ENCODE assay signal across 22 cellular contexts in the genomic region with DNA sequence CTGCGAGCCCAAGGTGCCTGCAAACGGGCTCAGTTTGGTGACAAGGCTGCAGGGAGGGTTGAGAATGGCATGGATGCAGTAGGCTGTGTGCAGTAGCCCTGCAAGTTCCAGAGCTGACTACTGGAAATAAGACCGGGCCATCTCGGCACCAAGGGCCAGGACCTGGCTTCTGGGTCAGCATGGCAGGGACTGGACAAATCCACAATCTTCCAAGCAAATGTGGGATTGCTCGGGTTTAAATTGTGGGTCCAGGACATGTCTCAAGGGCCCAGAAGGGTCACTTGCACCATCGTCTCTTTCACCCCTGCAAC.
"Had no signal": no experiment of that assay in that cellular context is flagged by ENCODE, and none has a peak within 500 bp of the region (broad histone marks: within the 10 kb centered on the region; RNA-seq: fewer than 3 reads in every experiment).

No MANE protein-coding gene starts in this region.

- H3K27me3 ChIP-seq: esophagus muscularis mucosa, foreskin keratinocyte, gastroesophageal sphincter, heart left ventricle, hepatocyte, right atrium auricular region, thyroid gland had no signal

- H3K4me3 ChIP-seq: dorsolateral prefrontal cortex, esophagus muscularis mucosa, gastroesophageal sphincter, heart left ventricle, hepatocyte, right atrium auricular region, spleen, thyroid gland had no signal

- H3K4me2 ChIP-seq: hepatocyte had no signal

- H2AFZ ChIP-seq: hepatocyte, parathyroid adenoma had no signal

- H3K9ac ChIP-seq: parathyroid adenoma had no signal

- DNase-seq: central memory CD4-positive, alpha-beta T cell; dorsolateral prefrontal cortex; effector CD8-positive, alpha-beta T cell; endodermal cell; foreskin keratinocyte; kidney; mesenchymal stem cell; midbrain; naive thymus-derived CD4-positive, alpha-beta T cell; nephron progenitor cell; spleen; stimulated activated CD4-positive, alpha-beta T cell treated with anti-CD3 and anti-CD28 coated beads, Interleukin-2, amount 100 ng/mL, for 48 hours; stimulated activated naive B cell treated with anti-CD40 and anti-IgM and Interleukin-4, amounts not matched to agents 10 μg/mL and 1 μg/mL and 100 μg/mL, for 72 hours; thyroid gland had no signal

- H3K4me1 ChIP-seq: foreskin keratinocyte, parathyroid adenoma, right atrium auricular region had no signal

- H3K27ac ChIP-seq: dorsolateral prefrontal cortex, epithelial cell of prostate, esophagus muscularis mucosa, foreskin keratinocyte, hepatocyte, parathyroid adenoma, right atrium auricular region, spleen, thyroid gland had no signal

- H3K36me3 ChIP-seq: heart left ventricle, right atrium auricular region, spleen, thyroid gland had no signal

- H3K79me2 ChIP-seq: hepatocyte, parathyroid adenoma had no signal

- FAIRE-seq: colon, kidney had no signal

- H3K9me3 ChIP-seq: esophagus muscularis mucosa, gastroesophageal sphincter, heart left ventricle, right atrium auricular region, spleen, thyroid gland had no signal
